ENCODE assay signal across 8 cellular contexts in the genomic region with DNA sequence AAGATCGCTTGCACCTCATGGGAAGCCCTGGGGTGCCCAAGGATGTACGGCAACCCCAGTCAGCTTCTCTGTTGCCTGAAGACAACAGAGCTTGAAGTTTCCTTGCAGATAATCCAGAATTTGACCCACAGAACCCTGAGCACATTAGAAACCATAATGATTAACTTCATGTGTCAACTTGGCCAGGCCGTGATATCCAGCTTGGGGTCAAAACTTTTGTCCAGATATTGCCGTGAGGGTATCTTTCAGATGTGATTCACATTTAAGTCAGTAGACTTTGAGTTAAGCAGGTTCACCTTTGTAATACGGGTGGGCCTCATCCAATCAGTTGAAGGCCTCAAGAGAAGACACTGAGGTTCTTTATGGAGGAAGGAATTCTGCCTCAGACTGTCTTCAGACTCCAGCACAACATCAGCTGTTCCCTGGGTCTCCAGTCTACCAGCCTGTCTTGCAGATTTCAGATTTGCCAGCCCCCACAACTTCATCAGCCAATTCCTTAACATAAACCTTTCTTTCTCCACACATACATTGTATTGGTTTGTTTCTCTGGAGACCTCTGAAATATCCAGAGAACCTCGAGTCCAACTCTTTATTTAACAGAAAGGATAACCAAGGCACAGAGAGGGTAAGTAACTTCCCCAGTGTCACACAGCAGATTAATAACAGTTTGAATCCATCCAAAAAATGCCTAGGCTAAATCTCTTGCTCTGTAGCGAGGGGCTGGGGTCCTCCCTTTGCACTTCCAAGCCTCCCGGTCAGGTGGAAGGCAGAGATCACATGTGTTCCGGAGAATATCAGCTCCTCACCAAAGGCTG.
"Had no signal": no experiment of that assay in that cellular context is flagged by ENCODE, and none has a peak within 500 bp of the region (broad histone marks: within the 10 kb centered on the region; RNA-seq: fewer than 3 reads in every experiment).

No MANE protein-coding gene starts in this region.

- H2AFZ ChIP-seq: GM23248 had no signal

- H3K4me3 ChIP-seq: GM23248 had no signal

- H3K27ac ChIP-seq: GM23248 had no signal

- FAIRE-seq: H54, HTR-8/SVneo had no signal

- DNase-seq: GM23248, GOT3, H9, HCEC 1CT, HFFc6, KG1 had no signal

- H3K9ac ChIP-seq: GM23248 had no signal
